In genomic region chr1:226060976-226061792, GRCh38 we compare ENCODE assay signal across 8 cellular contexts. TPM values are rescaled to one million over a fixed set of nuclear protein-coding genes. Genes with fewer than 3 reads are reported as not detected.
DNase-seq lines count a peak whose midpoint lies in the region; ATAC-seq, FAIRE-seq and TF ChIP-seq lines count a peak whose summit lies in the region.

No MANE protein-coding gene starts in this region.

- H3K79me2 ChIP-seq in Loucy (ENCODE audit: insufficient read depth, low read length), result peaks cover 68% of the 10 kb centered on the region

- peak overlapping the region; percentile 93 for H3K4me2 ChIP-seq in Loucy (ENCODE audit: low read depth, low read length, poor library complexity, severe bottlenecking)

- H3K9me3 ChIP-seq in Loucy (ENCODE audit: insufficient read depth, low read depth, low read length), result no peaks in the 10 kb centered on the region
- no peaks in the 10 kb centered on the region for H3K9me3 ChIP-seq in transverse colon

- H3K9ac ChIP-seq in Loucy (ENCODE audit: low read depth, low read length, poor library complexity, severe bottlenecking), result peak overlapping the region; percentile 93

- H3K4me3 ChIP-seq in Loucy (ENCODE audit: low read length, poor library complexity, severe bottlenecking) (peak overlapping the region; percentile 84), astrocyte of the cerebellum (ENCODE audit: low read depth, low read length) (peak overlapping the region; percentile 58), lower leg skin (ENCODE audit: low read depth, poor library complexity, severe bottlenecking) (peak overlapping the region; percentile 65), transverse colon (peak overlapping the region; percentile 60 to 89 (median 83))

- H3F3A ChIP-seq in Loucy (ENCODE audit: low read depth), result peaks cover 5% of the 10 kb centered on the region; the same call in 1 of the 2 replicates

- DNase-seq in Caki2 (ENCODE audit: low read depth) (peak; percentile 2), astrocyte of the cerebellum (ENCODE audit: low read depth) (no peak), lower leg skin (ENCODE audit: low spot score in 2 of 2) (no peak), transverse colon (no peak), GM12892 (ENCODE audit: insufficient read length) (no peak)

- no peak for ATAC-seq in GM21786 (IDR thresholded peaks at IDR 0.05; ENCODE audit: unreplicated experiment)
- ATAC-seq in HG02981 (IDR thresholded peaks at IDR 0.05; ENCODE audit: unreplicated experiment), result no peak

- no peak for FAIRE-seq in GM12892 (lab: Jason Lieb, UNC)

- peak overlapping the region; percentile 99 to 100 (median 100) for H3K27ac ChIP-seq in transverse colon

- H3K36me3 ChIP-seq in Loucy (ENCODE audit: insufficient read depth, low read length), result peaks cover 9% of the 10 kb centered on the region
- H3K36me3 ChIP-seq in transverse colon, result peaks cover 0 to 7% (median 2%) of the 10 kb centered on the region in 4 donors

- peaks cover 33% of the 10 kb centered on the region for H4K20me1 ChIP-seq in Loucy (ENCODE audit: insufficient read depth, low read length, poor library complexity, severe bottlenecking)

- TF ChIP-seq POLR2A in lower leg skin (IDR thresholded peaks at IDR 0.05), result no peak
- no peak for TF ChIP-seq POLR2A in transverse colon (IDR thresholded peaks at IDR 0.05)
- no peak for TF ChIP-seq POLR2A in GM12892 (IDR thresholded peaks at IDR 0.05; ENCODE audit: low read depth, low read length)

- no peak for TF ChIP-seq CTCF in Loucy (conservative IDR thresholded peaks at IDR 0.05; ENCODE audit: low read length)
- no peak for TF ChIP-seq CTCF in astrocyte of the cerebellum (IDR thresholded peaks at IDR 0.05; ENCODE audit: low read depth, low read length, missing control alignments)
- no peak for TF ChIP-seq CTCF in lower leg skin (IDR thresholded peaks at IDR 0.05)
- TF ChIP-seq CTCF in transverse colon (IDR thresholded peaks at IDR 0.05), result no peak

- H2AFZ ChIP-seq in Loucy (ENCODE audit: low read length), result peak overlapping the region; percentile 71

- H3K27me3 ChIP-seq in Loucy (ENCODE audit: insufficient read depth, low read length, poor library complexity, severe bottlenecking) (peaks cover 15% of the 10 kb centered on the region), transverse colon (no peaks in the 10 kb centered on the region)

- H3K9me2 ChIP-seq in Loucy (replicated peaks; ENCODE audit: low read depth, low read length), result no peaks in the 10 kb centered on the region

- in situ Hi-C loops in Caki2 (cut with HindIII; ENCODE audit: low pct_unique_long_range_greater_than_20kb, low sequenced_read_pairs), result no loop called here
- in situ Hi-C loops in astrocyte of the cerebellum (cut with HindIII; ENCODE audit: low sequenced_read_pairs), result no loop called here
- in situ Hi-C loops in transverse colon (cut with MboI; ENCODE audit: low pct_ligation_motif_present in 1 of 4, low pct_unique_long_range_greater_than_20kb in 1 of 4, low sequenced_read_pairs in 3 of 4), result loop anchor here in 1 of 4 donors (5.0 to 10.0 kb wide), 2 partner anchors 64 kb away; partner anchors contain the start of gene SDE2

- WGBS in lower leg skin, 2 donors, result 5 to 6% methylated on average over 19 of the region's 19 CpGs
- WGBS in transverse colon (ENCODE audit: low coverage in 1 of 2), 2 donors, result 14 to 15% methylated on average over 12 to 19 of the region's 19 CpGs

- intact Hi-C loops in lower leg skin (cut with DNase I; ENCODE audit: low total_unique reads) (no loop called here), transverse colon (cut with DNase I; ENCODE audit: low total_unique reads) (loop anchor here (2.0 to 5.0 kb wide), 2 partner anchors 54 to 61 kb away; no protein-coding TSS in a partner anchor)

- H3K4me1 ChIP-seq in Loucy (ENCODE audit: insufficient read depth, low read length, poor library complexity, severe bottlenecking) (peaks cover 28% of the 10 kb centered on the region), transverse colon (peaks cover 23 to 32% (median 29%) of the 10 kb centered on the region in 4 donors)

- TF ChIP-seq EP300 in transverse colon (IDR thresholded peaks at IDR 0.05; ENCODE audit: low read depth), result no peak

RNA-seq across cellular contexts. Expression of gene H3-3A, which starts 1.3 kb away (rescaled TPM):
- total RNA-seq in Caki2 (2014; rRNA removed; shearing (Covaris generic); ENCODE audit: low replicate concordance), result 164 and 191 TPM in 2 replicates
- total RNA-seq in lower leg skin (100 to 1,000 TPM; 304 to 569 (median 410) TPM), transverse colon (100 to 1,000 TPM; 128 to 557 (median 501) TPM)
- 266 TPM for polyA plus RNA-seq in GM12892 (2012; ENCODE audit: missing spikeins)
